ENCODE assay signal across 8 cellular contexts in the genomic region with DNA sequence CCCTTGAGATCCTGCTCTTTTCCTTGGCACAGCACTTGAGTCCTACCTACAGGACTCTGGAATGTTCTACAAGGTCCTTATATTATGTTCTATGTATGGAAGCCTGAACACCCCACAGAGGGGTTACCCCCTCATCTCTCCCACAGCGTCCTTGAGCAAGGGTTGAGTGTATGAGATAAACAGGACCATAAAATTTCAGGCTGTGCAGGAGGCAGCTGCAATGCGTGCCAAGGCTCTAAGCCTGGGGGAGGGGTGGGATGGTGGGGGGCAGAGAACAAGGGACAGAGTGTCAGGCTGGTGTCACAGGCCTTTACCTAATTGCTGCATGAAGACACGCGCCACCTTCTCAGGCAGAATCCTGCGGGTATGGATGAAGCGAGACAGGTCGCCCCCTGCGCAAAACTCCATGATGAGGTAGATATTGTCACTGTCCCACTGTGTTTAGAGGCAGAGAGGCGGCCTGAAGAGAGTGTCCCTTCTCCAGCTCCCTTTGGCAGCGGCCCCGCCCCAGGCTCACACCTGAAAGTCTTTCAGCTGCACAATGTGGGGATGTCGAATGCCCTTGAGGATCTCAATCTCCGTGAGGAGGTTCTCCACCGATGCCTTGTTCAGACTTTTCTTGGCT. TPM values are rescaled to one million over a fixed set of nuclear protein-coding genes. Genes with fewer than 3 reads are reported as not detected.
DNase-seq lines count a peak whose midpoint lies in the region; ATAC-seq lines count a peak whose summit lies in the region.

No MANE protein-coding gene starts in this region.

- peak overlapping the region in 1 of 2 donors; percentile 82 for H3K9ac ChIP-seq in stomach smooth muscle (ENCODE audit: low read length in 2 of 2)

- H3K9me3 Mint-ChIP-seq in activated CD4-positive, alpha-beta T cell treated with anti-CD3 and anti-CD28 coated beads for 36 hours (ENCODE audit: low read depth): no peaks in the 10 kb centered on the region
- no peaks in the 10 kb centered on the region for H3K9me3 Mint-ChIP-seq in activated naive CD4-positive, alpha-beta T cell treated with anti-CD3 and anti-CD28 coated beads, Interleukin-2, amount 50 U/mL, for 72 hours
- H3K9me3 Mint-ChIP-seq in immature natural killer cell: no peaks in the 10 kb centered on the region

- H3K27me3 Mint-ChIP-seq in activated CD4-positive, alpha-beta T cell treated with anti-CD3 and anti-CD28 coated beads for 36 hours: no peaks in the 10 kb centered on the region
- peaks cover 0 to 9% (median 7%) of the 10 kb centered on the region in 3 donors for H3K27me3 Mint-ChIP-seq in immature natural killer cell (ENCODE audit: low read depth in 3 of 3)

- no peak overlapping the region for H3K27ac ChIP-seq in stomach smooth muscle (ENCODE audit: low read length)

- H3K36me3 ChIP-seq in stomach smooth muscle (ENCODE audit: control insufficient read depth in 2 of 2, insufficient read depth in 2 of 2, low read length in 2 of 2): peaks cover 0 to 10% of the 10 kb centered on the region in 2 donors

- POLR2A ChIA-PET in activated CD4-positive, alpha-beta T cell treated with anti-CD3 and anti-CD28 coated beads for 36 hours (lab: Charles Lee): no interaction called here

- H3K4me3 ChIP-seq in stomach smooth muscle (ENCODE audit: low read length in 2 of 2): peak overlapping the region; percentile 91 to 92

- no peak for DNase-seq in activated CD4-positive, alpha-beta T cell treated with anti-CD3 and anti-CD28 coated beads for 36 hours
- DNase-seq in activated CD4-positive, alpha-beta T cell treated with anti-CD3 and anti-CD28 coated beads, Interleukin-2, amount 50 U/mL, for 1 hour: no peak
- DNase-seq in activated naive CD4-positive, alpha-beta T cell treated with anti-CD3 and anti-CD28 coated beads, Interleukin-2, amount 50 U/mL, for 72 hours (ENCODE audit: low spot score in 2 of 2): no peak
- DNase-seq in immature natural killer cell: no peak
- DNase-seq in NCI-H1092 (lab: John Stamatoyannopoulos, UW): no peak
- DNase-seq in OCI-M2 (lab: John Stamatoyannopoulos, UW; ENCODE audit: unreplicated experiment): no peak
- DNase-seq in activated CD4-positive, alpha-beta T cell treated with anti-CD3 and anti-CD28 coated beads for 1 hour: no peak

- no peaks in the 10 kb centered on the region for H3K27me3 ChIP-seq in stomach smooth muscle (ENCODE audit: control insufficient read depth in 1 of 2, insufficient read depth in 2 of 2, low read length in 2 of 2)

- peak overlapping the region; percentile 90 for H3K4me3 Mint-ChIP-seq in activated CD4-positive, alpha-beta T cell treated with anti-CD3 and anti-CD28 coated beads for 36 hours
- peak overlapping the region; percentile 60 to 89 (median 86) for H3K4me3 Mint-ChIP-seq in immature natural killer cell

- CTCF ChIA-PET in activated CD4-positive, alpha-beta T cell treated with anti-CD3 and anti-CD28 coated beads for 36 hours (lab: Charles Lee): interaction anchor here (0.7 to 2.3 kb wide), 7 partner anchors 28 to 146 kb away, joined by 3 to 15 read pairs (median 4); partner anchors contain the start of gene EDC3

- H3K36me3 Mint-ChIP-seq in activated CD4-positive, alpha-beta T cell treated with anti-CD3 and anti-CD28 coated beads for 36 hours (ENCODE audit: low read depth): peaks cover 21% of the 10 kb centered on the region
- no peaks in the 10 kb centered on the region for H3K36me3 Mint-ChIP-seq in activated naive CD4-positive, alpha-beta T cell treated with anti-CD3 and anti-CD28 coated beads, Interleukin-2, amount 50 U/mL, for 72 hours
- peaks cover 0 to 9% (median 4%) of the 10 kb centered on the region in 3 donors for H3K36me3 Mint-ChIP-seq in immature natural killer cell

- H3K4me1 Mint-ChIP-seq in activated CD4-positive, alpha-beta T cell treated with anti-CD3 and anti-CD28 coated beads for 36 hours: peaks cover 45% of the 10 kb centered on the region
- peaks cover 45 to 53% of the 10 kb centered on the region in 2 donors for H3K4me1 Mint-ChIP-seq in immature natural killer cell

- no peaks in the 10 kb centered on the region for H3K9me3 ChIP-seq in stomach smooth muscle (ENCODE audit: control insufficient read depth in 2 of 2, low read length in 2 of 2)

- H3K27ac Mint-ChIP-seq in activated CD4-positive, alpha-beta T cell treated with anti-CD3 and anti-CD28 coated beads for 36 hours: peak overlapping the region; percentile 84
- peak overlapping the region; percentile 70 to 87 for H3K27ac Mint-ChIP-seq in activated naive CD4-positive, alpha-beta T cell treated with anti-CD3 and anti-CD28 coated beads, Interleukin-2, amount 50 U/mL, for 72 hours
- H3K27ac Mint-ChIP-seq in immature natural killer cell: peak overlapping the region in 3 of 6 donors; percentile 28 to 81 (median 45)

- ATAC-seq in activated CD4-positive, alpha-beta T cell treated with anti-CD3 and anti-CD28 coated beads for 36 hours: no peak
- ATAC-seq in activated naive CD4-positive, alpha-beta T cell treated with anti-CD3 and anti-CD28 coated beads, Interleukin-2, amount 50 U/mL, for 72 hours: no peak

- intact Hi-C loops in activated CD4-positive, alpha-beta T cell treated with anti-CD3 and anti-CD28 coated beads for 36 hours (cut with DNase I, micrococcal nuclease): loop anchor here (1.0 to 5.0 kb wide), 9 partner anchors 40 to 609 kb away; partner anchors contain the start of genes COX5A (in 1 of the 2) and SIN3A (in 1 of the 2)

- peaks cover 25% of the 10 kb centered on the region for H3K4me1 ChIP-seq in stomach smooth muscle (ENCODE audit: control insufficient read depth, insufficient read depth, low read length)

RNA-seq across cellular contexts. Expression of gene ULK3, which starts 1.1 kb away (rescaled TPM):
- total RNA-seq in activated CD4-positive, alpha-beta T cell treated with anti-CD3 and anti-CD28 coated beads for 36 hours: 10 to 100 TPM; 40.3 to 45.2 TPM
- 10 to 100 TPM; 37.6 to 50.3 TPM for total RNA-seq in activated naive CD4-positive, alpha-beta T cell treated with anti-CD3 and anti-CD28 coated beads, Interleukin-2, amount 50 U/mL, for 72 hours
- polyA plus RNA-seq in immature natural killer cell: 10 to 100 TPM; 26.0 to 48.4 (median 32.0) TPM

RNA-seq across cellular contexts. Expression of gene CPLX3, which starts 15.4 kb away (rescaled TPM):
- total RNA-seq in activated CD4-positive, alpha-beta T cell treated with anti-CD3 and anti-CD28 coated beads for 36 hours: under 1 TPM in 1 of 2 experiments, not detected in 1; 0.11 TPM
- total RNA-seq in activated naive CD4-positive, alpha-beta T cell treated with anti-CD3 and anti-CD28 coated beads, Interleukin-2, amount 50 U/mL, for 72 hours: under 1 TPM in 1 of 2 donors, not detected in 1; 0.25 TPM
- polyA plus RNA-seq in immature natural killer cell: not detected

RNA-seq across cellular contexts. Expression of gene LMAN1L, which starts 29.2 kb away (rescaled TPM):
- under 1 TPM in 1 of 2 experiments, not detected in 1; 0.25 TPM for total RNA-seq in activated CD4-positive, alpha-beta T cell treated with anti-CD3 and anti-CD28 coated beads for 36 hours
- total RNA-seq in activated naive CD4-positive, alpha-beta T cell treated with anti-CD3 and anti-CD28 coated beads, Interleukin-2, amount 50 U/mL, for 72 hours: 1 to 10 TPM in 1 of 2 donors, under 1 TPM in 1; 0.27 to 1.1 TPM
- polyA plus RNA-seq in immature natural killer cell: not detected

RNA-seq across cellular contexts. Expression of gene SCAMP2, which starts 31.3 kb away (rescaled TPM):
- total RNA-seq in activated CD4-positive, alpha-beta T cell treated with anti-CD3 and anti-CD28 coated beads for 36 hours: 10 to 100 TPM; 61.6 to 83.4 TPM
- total RNA-seq in activated naive CD4-positive, alpha-beta T cell treated with anti-CD3 and anti-CD28 coated beads, Interleukin-2, amount 50 U/mL, for 72 hours: 10 to 100 TPM; 79.5 to 92.7 TPM
- 100 to 1,000 TPM; 115 to 181 (median 141) TPM for polyA plus RNA-seq in immature natural killer cell

RNA-seq across cellular contexts. Expression of gene MPI, which starts 48.0 kb away (rescaled TPM):
- total RNA-seq in activated CD4-positive, alpha-beta T cell treated with anti-CD3 and anti-CD28 coated beads for 36 hours: 10 to 100 TPM; 75.7 to 93.3 TPM
- total RNA-seq in activated naive CD4-positive, alpha-beta T cell treated with anti-CD3 and anti-CD28 coated beads, Interleukin-2, amount 50 U/mL, for 72 hours: 10 to 100 TPM; 22.0 to 98.0 TPM
- 10 to 100 TPM; 38.3 to 42.0 (median 40.9) TPM for polyA plus RNA-seq in immature natural killer cell
